16 cellular contexts compared by ENCODE assay signal in genomic region chr4:23773884-23774636, GRCh38.
DNase-seq lines count a peak whose midpoint lies in the region; ATAC-seq and TF ChIP-seq lines count a peak whose summit lies in the region.
"Had no signal": no experiment of that assay in that cellular context is flagged by ENCODE, and none has a peak within 500 bp of the region (broad histone marks: within the 10 kb centered on the region; RNA-seq: fewer than 3 reads in every experiment).

No MANE protein-coding gene starts in this region.

- no peak overlapping the region for H2AFZ ChIP-seq in H9 (ENCODE audit: low read length)
- H2AFZ ChIP-seq in OCI-LY3 (ENCODE audit: low read depth, low read length): no peak overlapping the region

- H3K4me3 Mint-ChIP-seq in H9: no peak overlapping the region
- no peak overlapping the region for H3K4me3 Mint-ChIP-seq in endodermal cell
- no peak overlapping the region for H3K4me3 Mint-ChIP-seq in CD4-positive, alpha-beta memory T cell
- H3K4me3 Mint-ChIP-seq: CD14-positive monocyte; CD8-positive, alpha-beta memory T cell; IgD-negative memory B cell had no signal

- H3K9ac ChIP-seq in H9 (ENCODE audit: extremely low read depth, insufficient read length, low read length) (no peak overlapping the region), OCI-LY3 (ENCODE audit: low read length) (peak overlapping the region; percentile 30; the same call in 1 of the 2 replicates), endodermal cell (ENCODE audit: extremely low read depth, low read length, poor library complexity, severe bottlenecking) (no peak overlapping the region)

- H3K9me3 Mint-ChIP-seq in H9: no peaks in the 10 kb centered on the region
- H3K9me3 Mint-ChIP-seq in endodermal cell: no peaks in the 10 kb centered on the region
- H3K9me3 Mint-ChIP-seq in CD4-positive, alpha-beta memory T cell: peaks cover 0 to 4% (median 2%) of the 10 kb centered on the region in 8 donors

- no peak overlapping the region for H4K8ac ChIP-seq in H9 (replicated peaks; ENCODE audit: insufficient read length, low read depth, low read length)

- H3K27ac ChIP-seq in H9 (ENCODE audit: insufficient read length, low read depth, low read length): peak overlapping the region; percentile 13
- peak overlapping the region; percentile 69 for H3K27ac ChIP-seq in OCI-LY3 (ENCODE audit: low read length)
- H3K27ac ChIP-seq in endodermal cell (ENCODE audit: low read depth, low read length): no peak overlapping the region
- H3K27ac ChIP-seq in CD4-positive, alpha-beta memory T cell (ENCODE audit: low read depth, low read length): no peak overlapping the region
- H3K27ac ChIP-seq: A549 had no signal

- H3K79me1 ChIP-seq in H9 (ENCODE audit: insufficient read depth, low read depth, low read length, poor library complexity, severe bottlenecking): no peaks in the 10 kb centered on the region

- H3K79me2 ChIP-seq in H9 (ENCODE audit: insufficient read depth, low read length): no peaks in the 10 kb centered on the region
- H3K79me2 ChIP-seq in OCI-LY3 (ENCODE audit: low read length): no peaks in the 10 kb centered on the region

- H3K4me2 ChIP-seq in H9 (ENCODE audit: insufficient read depth, insufficient read length, low read length) (peak overlapping the region; percentile 30), OCI-LY3 (ENCODE audit: low read length) (peak overlapping the region; percentile 85)
- H3K4me2 ChIP-seq: A549 had no signal

- no peaks in the 10 kb centered on the region for H3K23me2 ChIP-seq in H9 (ENCODE audit: insufficient read length, low read depth, low read length, poor library complexity, severe bottlenecking)

- no peak overlapping the region for H2BK20ac ChIP-seq in H9 (ENCODE audit: low read depth, low read length, poor library complexity, severe bottlenecking)

- no peaks in the 10 kb centered on the region for H3K27me3 Mint-ChIP-seq in H9 (ENCODE audit: low read depth)
- no peaks in the 10 kb centered on the region for H3K27me3 Mint-ChIP-seq in endodermal cell (ENCODE audit: insufficient read depth)
- H3K27me3 Mint-ChIP-seq in CD4-positive, alpha-beta memory T cell: no peaks in the 10 kb centered on the region
- H3K27me3 Mint-ChIP-seq: IgD-negative memory B cell had no signal

- H3K27ac Mint-ChIP-seq in H9: peak overlapping the region in 2 of 3 experiments; percentile 65 to 88; a peak in 3 of 7 replicates
- no peak overlapping the region for H3K27ac Mint-ChIP-seq in endodermal cell
- no peak overlapping the region for H3K27ac Mint-ChIP-seq in CD4-positive, alpha-beta memory T cell
- H3K27ac Mint-ChIP-seq: CD14-positive monocyte; CD8-positive, alpha-beta memory T cell; IgD-negative memory B cell had no signal

- DNase-seq in H9 (no peak), endodermal cell (peak; percentile 44), EL (no peak), occipital lobe (lab: John Stamatoyannopoulos, UW) (no peak)
- no peak for DNase-seq in CD4-positive, alpha-beta memory T cell
- DNase-seq: Caco-2; CD8-positive, alpha-beta memory T cell; DND-41; GF-D8; KG1 had no signal

- TF ChIP-seq CTCF in H9 (conservative IDR thresholded peaks at IDR 0.05): no peak
- TF ChIP-seq CTCF in OCI-LY3 (IDR thresholded peaks at IDR 0.05; ENCODE audit: low read depth, low read length): no peak
- TF ChIP-seq CTCF in endodermal cell (conservative IDR thresholded peaks at IDR 0.05): no peak

- no peak overlapping the region for H4K91ac ChIP-seq in H9 (ENCODE audit: insufficient read length, low read depth, low read length)

- intact Hi-C loops in CD4-positive, alpha-beta memory T cell (cut with micrococcal nuclease): no loop called here

- no peak overlapping the region for H2BK15ac ChIP-seq in H9 (ENCODE audit: low read depth, low read length)

- no CpG with 5 or more reads among the region's 2 CpGs for WGBS in H9 (ENCODE audit: extremely low coverage, insufficient read length, low lambda C conversion rate)
- 32 to 38% methylated on average over 1 of the region's 2 CpGs for WGBS in endodermal cell (ENCODE audit: insufficient coverage in 1 of 2, insufficient read length in 1 of 2), 2 experiments

- no peak overlapping the region for H2BK120ac ChIP-seq in H9 (ENCODE audit: low read depth, low read length, poor library complexity, severe bottlenecking)

- H3K9me3 ChIP-seq in H9 (ENCODE audit: control insufficient read depth, low read depth, low read length): no peaks in the 10 kb centered on the region
- no peaks in the 10 kb centered on the region; the same call in 1 of the 2 replicates for H3K9me3 ChIP-seq in OCI-LY3 (ENCODE audit: insufficient read depth, low read length)
- H3K9me3 ChIP-seq in endodermal cell (ENCODE audit: control insufficient read depth, low read length): no peaks in the 10 kb centered on the region
- H3K9me3 ChIP-seq in CD4-positive, alpha-beta memory T cell (ENCODE audit: control insufficient read depth in 1 of 2, low read length in 2 of 2): no peaks in the 10 kb centered on the region
- H3K9me3 ChIP-seq: A549, Caco-2 had no signal

- H2BK12ac ChIP-seq in H9 (ENCODE audit: insufficient read length, low read depth, low read length): no peak overlapping the region

- CTCF ChIA-PET in CD4-positive, alpha-beta memory T cell (lab: Charles Lee; ENCODE audit: partially characterized antibody): no interaction called here

- H3K56ac ChIP-seq in H9 (ENCODE audit: insufficient read length, low read depth, low read length): no peak overlapping the region

- H3K23ac ChIP-seq in H9 (ENCODE audit: insufficient read length, low read depth, low read length): no peak overlapping the region

- H2AK5ac ChIP-seq in H9 (ENCODE audit: insufficient read length, low read length): no peak overlapping the region

- no peak overlapping the region for H2BK5ac ChIP-seq in H9 (ENCODE audit: insufficient read length, low read length)

- H3K36me3 ChIP-seq in OCI-LY3 (replicated peaks; ENCODE audit: low read depth, low read length) (no peaks in the 10 kb centered on the region), endodermal cell (ENCODE audit: control insufficient read depth, insufficient read depth, low read length) (no peaks in the 10 kb centered on the region)
- no peaks in the 10 kb centered on the region for H3K36me3 ChIP-seq in CD4-positive, alpha-beta memory T cell (ENCODE audit: insufficient read depth, low read length)

- no peak overlapping the region for H4K5ac ChIP-seq in H9 (ENCODE audit: insufficient read length, low read depth, low read length)

- H3T11ph ChIP-seq in H9 (ENCODE audit: low read length): no peak overlapping the region

- H3K4me3 ChIP-seq in OCI-LY3 (ENCODE audit: low read length) (peak overlapping the region; percentile 63), endodermal cell (ENCODE audit: low read length) (no peak overlapping the region)
- H3K4me3 ChIP-seq in CD4-positive, alpha-beta memory T cell (ENCODE audit: low read length in 2 of 2): no peak overlapping the region
- H3K4me3 ChIP-seq: A549 had no signal

- H4K20me1 ChIP-seq in H9 (ENCODE audit: control insufficient read depth, insufficient read depth, insufficient read length): no peaks in the 10 kb centered on the region
- no peaks in the 10 kb centered on the region for H4K20me1 ChIP-seq in OCI-LY3 (ENCODE audit: insufficient read depth, low read length)

- POLR2A ChIA-PET in CD4-positive, alpha-beta memory T cell (lab: Charles Lee; ENCODE audit: partially characterized antibody): no interaction called here

- H3K27me3 ChIP-seq in H9 (ENCODE audit: insufficient read depth, low read length) (no peaks in the 10 kb centered on the region), OCI-LY3 (ENCODE audit: low read depth, low read length) (no peaks in the 10 kb centered on the region), endodermal cell (ENCODE audit: control insufficient read depth, insufficient read depth, low read length, poor library complexity, severe bottlenecking) (no peaks in the 10 kb centered on the region)
- no peaks in the 10 kb centered on the region for H3K27me3 ChIP-seq in CD4-positive, alpha-beta memory T cell (ENCODE audit: insufficient read depth, low read length)

- peaks cover 28 to 29% of the 10 kb centered on the region in 2 experiments for H3K4me1 Mint-ChIP-seq in H9
- H3K4me1 Mint-ChIP-seq in endodermal cell: peaks cover 36% of the 10 kb centered on the region
- H3K4me1 Mint-ChIP-seq in CD4-positive, alpha-beta memory T cell: no peaks in the 10 kb centered on the region
- H3K4me1 Mint-ChIP-seq: CD14-positive monocyte; CD8-positive, alpha-beta memory T cell had no signal

- H3K14ac ChIP-seq in H9 (ENCODE audit: insufficient read depth, low read length): no peak overlapping the region

- no peaks in the 10 kb centered on the region for H3K36me3 Mint-ChIP-seq in H9 (ENCODE audit: insufficient read depth in 1 of 3, low read depth in 3 of 3)
- no peaks in the 10 kb centered on the region for H3K36me3 Mint-ChIP-seq in endodermal cell (ENCODE audit: low read depth)
- H3K36me3 Mint-ChIP-seq in CD4-positive, alpha-beta memory T cell: no peaks in the 10 kb centered on the region
- H3K36me3 Mint-ChIP-seq: CD14-positive monocyte; CD8-positive, alpha-beta memory T cell; IgD-negative memory B cell had no signal

- H3K4ac ChIP-seq in H9 (ENCODE audit: low read depth, low read length): no peak overlapping the region

- H3K18ac ChIP-seq in H9 (ENCODE audit: insufficient read length, low read depth, low read length): no peak overlapping the region

- H3K4me1 ChIP-seq in H9 (ENCODE audit: insufficient read depth, low read length): peaks cover 5% of the 10 kb centered on the region
- peaks cover 55% of the 10 kb centered on the region for H3K4me1 ChIP-seq in OCI-LY3 (ENCODE audit: low read length)
- peaks cover 8% of the 10 kb centered on the region for H3K4me1 ChIP-seq in endodermal cell (ENCODE audit: control insufficient read depth, insufficient read depth, low read length)
- no peaks in the 10 kb centered on the region for H3K4me1 ChIP-seq in CD4-positive, alpha-beta memory T cell (ENCODE audit: insufficient read depth, low read length)
- H3K4me1 ChIP-seq: A549, Caco-2 had no signal

- peak; percentile 45 for ATAC-seq in GM18867 (IDR thresholded peaks at IDR 0.05; ENCODE audit: unreplicated experiment)
- ATAC-seq in GM21526 (IDR thresholded peaks at IDR 0.05; ENCODE audit: low FRiP score, unreplicated experiment): no peak
- ATAC-seq: A549 had no signal

Comparison
In these comparisons a context has a peak if more than half of its experiments do, and no peak if none do; other contexts are left out.
1. H3K27ac ChIP-seq: peak in H9 (single experiment) and OCI-LY3 (single experiment); none in endodermal cell (single experiment) and CD4-positive, alpha-beta memory T cell (single experiment).
2. H3K27ac Mint-ChIP-seq: peak in H9 (2 of 3); none in endodermal cell (single experiment) and CD4-positive, alpha-beta memory T cell (0 of 7).